ENCODE assay signal across 8 cellular contexts in genomic region chr6:150068173-150068785, GRCh38. TPM values are rescaled to one million over a fixed set of nuclear protein-coding genes. Genes with fewer than 3 reads are reported as not detected.
DNase-seq lines count a peak whose midpoint lies in the region; ATAC-seq and TF ChIP-seq lines count a peak whose summit lies in the region.

No MANE protein-coding gene starts in this region.

- DNase-seq in AG04449 (ENCODE audit: low read depth, low spot score) (no peak), breast epithelium (ENCODE audit: low spot score in 2 of 2) (no peak), mesothelial cell of epicardium (ENCODE audit: low spot score in 2 of 2, unreplicated experiment in 2 of 2) (no peak), NCI-H774 (lab: John Stamatoyannopoulos, UW) (no peak), NCI-H2081 (lab: John Stamatoyannopoulos, UW) (no peak)

- peaks cover 6% of the 10 kb centered on the region for H3K4me1 Mint-ChIP-seq in mesothelial cell of epicardium

- POLR2A ChIA-PET in AG04449 (lab: Yijun Ruan, JAX), result interaction anchor here (1.5 kb wide), 1 partner anchor 14 kb away, joined by 4 read pairs; no protein-coding TSS in a partner anchor

- H3K36me3 ChIP-seq in HUES64 (ENCODE audit: insufficient read depth, low read length) (no peaks in the 10 kb centered on the region), breast epithelium (no peaks in the 10 kb centered on the region)

- H3K27ac ChIP-seq in HUES64 (ENCODE audit: low read depth, low read length) (no peak overlapping the region), breast epithelium (peak overlapping the region; percentile 33 to 65)

- H3K27ac Mint-ChIP-seq in mesothelial cell of epicardium, result no peak overlapping the region

- peaks cover 8% of the 10 kb centered on the region for H3K36me3 Mint-ChIP-seq in mesothelial cell of epicardium

- intact Hi-C loops in breast epithelium (cut with DNase I; ENCODE audit: low total_unique reads), result no loop called here

- 19% methylated on average over 14 of the region's 14 CpGs for WGBS in HUES64

- no peak for ATAC-seq in HG03565 (IDR thresholded peaks at IDR 0.05; ENCODE audit: unreplicated experiment)
- ATAC-seq in GM19452 (IDR thresholded peaks at IDR 0.05; ENCODE audit: unreplicated experiment), result no peak

- peaks cover 29% of the 10 kb centered on the region for H3K27me3 ChIP-seq in HUES64 (ENCODE audit: insufficient read depth, low read length)
- H3K27me3 ChIP-seq in breast epithelium, result no peaks in the 10 kb centered on the region

- TF ChIP-seq CTCF in AG04449 (IDR thresholded peaks at IDR 0.05; ENCODE audit: insufficient read depth, low read length, missing control alignments), result no peak
- no peak for TF ChIP-seq CTCF in breast epithelium (IDR thresholded peaks at IDR 0.05)
- no peak for TF ChIP-seq CTCF in mesothelial cell of epicardium (IDR thresholded peaks at IDR 0.05; ENCODE audit: unreplicated experiment)

- peak overlapping the region; percentile 73 for H3K9ac ChIP-seq in HUES64 (ENCODE audit: low read depth, low read length)

- H3K4me3 Mint-ChIP-seq in mesothelial cell of epicardium, result peak overlapping the region; percentile 66

- peak overlapping the region; percentile 76 for H3K4me3 ChIP-seq in AG04449 (ENCODE audit: low read depth, low read length)
- peak overlapping the region; percentile 87 for H3K4me3 ChIP-seq in HUES64 (ENCODE audit: low read length)
- peak overlapping the region; percentile 49 to 71 (median 70) for H3K4me3 ChIP-seq in breast epithelium

- H3K9me3 Mint-ChIP-seq in mesothelial cell of epicardium, result no peaks in the 10 kb centered on the region

- TF ChIP-seq POLR2A in breast epithelium (IDR thresholded peaks at IDR 0.05), result no peak

- 0 out of 2 replicates have a peak, but pooled peaks cover 3% of the 10 kb centered on the region for H3K4me1 ChIP-seq in HUES64 (ENCODE audit: insufficient read depth, low read length)
- no peaks in the 10 kb centered on the region for H3K4me1 ChIP-seq in breast epithelium

- H3K27me3 Mint-ChIP-seq in mesothelial cell of epicardium (ENCODE audit: low read depth), result peaks cover 20% of the 10 kb centered on the region

- CTCF ChIA-PET in AG04449 (lab: Yijun Ruan, JAX), result interaction anchor here (0.5 to 6.0 kb wide), 15 partner anchors 9 to 747 kb away, joined by 3 to 76 read pairs (median 4); partner anchors contain the start of gene RAET1L

- no peaks in the 10 kb centered on the region for H3K9me3 ChIP-seq in HUES64 (ENCODE audit: insufficient read depth, low read depth, low read length)
- no peaks in the 10 kb centered on the region for H3K9me3 ChIP-seq in breast epithelium

RNA-seq across cellular contexts. Expression of gene ULBP3, which starts 0.6 kb away (rescaled TPM):
- polyA plus RNA-seq in HUES64 (2013, experiment 1 of 2), result 3.6 TPM
- 5.1 TPM for polyA plus RNA-seq in HUES64 (2013, experiment 2 of 2)
- total RNA-seq in breast epithelium, result 1 to 10 TPM in 1 of 3 donors, under 1 TPM in 2; 0.64 to 2.0 (median 0.73) TPM
- total RNA-seq in mesothelial cell of epicardium, result 4.3 to 6.4 TPM (median 5.4 TPM) in 3 replicates

RNA-seq across cellular contexts. Expression of gene RAET1L, which starts 42.9 kb away (rescaled TPM):
- not detected for polyA plus RNA-seq in HUES64 (2013, experiment 1 of 2)
- polyA plus RNA-seq in HUES64 (2013, experiment 2 of 2), result not detected
- total RNA-seq in breast epithelium (not detected), mesothelial cell of epicardium (not detected in 3 replicates)
